Comparison of ENCODE assay signal across 7 cellular contexts in the genomic region with DNA sequence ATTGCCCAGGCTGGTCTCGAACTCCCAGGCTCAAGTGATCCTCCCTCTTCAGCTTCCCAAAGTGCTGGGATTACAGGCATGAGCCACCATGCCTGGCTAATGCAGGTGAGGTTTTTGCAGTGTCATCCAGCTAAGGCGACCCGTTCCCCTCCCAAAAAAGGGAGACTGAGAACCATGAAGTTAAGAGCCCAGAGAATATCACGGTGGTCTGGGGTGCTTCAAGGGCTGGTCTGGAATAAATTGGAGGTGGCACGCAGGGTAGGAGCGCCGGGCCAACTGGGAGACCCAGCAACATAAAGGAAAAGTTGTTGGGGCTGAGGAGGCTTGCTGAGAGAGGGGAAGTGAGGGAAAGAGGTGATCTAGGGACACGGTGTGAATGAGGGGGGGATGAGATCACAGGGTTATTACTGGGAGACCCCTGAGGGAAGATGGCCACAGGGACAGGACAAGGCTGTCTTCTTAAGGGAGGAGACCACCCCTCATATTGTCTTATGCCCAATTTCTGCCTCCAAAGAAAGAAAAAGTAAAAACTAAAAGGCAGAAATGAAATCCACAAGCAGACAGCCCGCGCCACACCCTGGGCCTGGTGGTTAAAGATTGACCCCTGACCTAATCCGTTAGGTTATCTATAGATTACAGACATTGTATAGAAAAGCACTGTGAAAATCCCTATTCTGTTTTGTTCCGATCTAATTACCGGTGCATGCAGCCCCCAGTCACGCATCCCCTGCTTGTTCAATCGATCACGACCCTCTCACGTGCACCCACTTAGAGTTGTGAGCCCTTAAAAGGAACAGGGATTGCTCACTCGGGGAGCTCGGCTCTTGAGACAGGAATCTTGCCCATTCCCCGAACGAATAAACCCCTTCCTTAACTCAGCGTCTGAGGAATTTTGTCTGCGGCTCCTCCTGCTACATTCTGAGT. TPM values are rescaled to one million over a fixed set of nuclear protein-coding genes. Genes with fewer than 3 reads are reported as not detected.
DNase-seq lines count a peak whose midpoint lies in the region; ATAC-seq and TF ChIP-seq lines count a peak whose summit lies in the region.
"Not testable (repeated sequence)": the region's sequence is repeated elsewhere in the genome, so short reads cannot be mapped to it uniquely, and the experiment has no call there.
"Had no signal": no experiment of that assay in that cellular context is flagged by ENCODE, and none has a peak within 500 bp of the region (broad histone marks: within the 10 kb centered on the region; RNA-seq: fewer than 3 reads in every experiment).

No MANE protein-coding gene starts in this region.

- in situ Hi-C loops in HAP-1 (cut with MboI; ENCODE audit: low sequenced_read_pairs) = not testable (repeated sequence)

- peaks cover 14% of the 10 kb centered on the region for H3K4me1 ChIP-seq in HAP-1
- H3K4me1 ChIP-seq in thymus (ENCODE audit: control insufficient read depth, insufficient read depth, low read length) = not testable (repeated sequence)

- H3K27me3 Mint-ChIP-seq in T-cell = peaks cover 22 to 36% of the 10 kb centered on the region in 2 donors
- H3K27me3 Mint-ChIP-seq in activated naive CD8-positive, alpha-beta T cell treated with anti-CD3 and anti-CD28 coated beads for 36 hours = peaks cover 53% of the 10 kb centered on the region
- peaks cover 27 to 33% of the 10 kb centered on the region in 2 donors for H3K27me3 Mint-ChIP-seq in natural killer cell (ENCODE audit: low read depth in 2 of 2)

- not testable (repeated sequence) for H3K9me3 ChIP-seq in HAP-1; thymus (ENCODE audit: control insufficient read depth)

- DNase-seq in HAP-1 (ENCODE audit: low spot score in 2 of 2); T-cell; activated naive CD8-positive, alpha-beta T cell treated with anti-CD3 and anti-CD28 coated beads for 36 hours; fibroblast of villous mesenchyme (ENCODE audit: low read depth); natural killer cell: not testable (repeated sequence)

- H3K36me3 Mint-ChIP-seq in T-cell; activated naive CD8-positive, alpha-beta T cell treated with anti-CD3 and anti-CD28 coated beads for 36 hours; natural killer cell: not testable (repeated sequence)

- H3K36me3 ChIP-seq in HAP-1 (replicated peaks); thymus (ENCODE audit: control insufficient read depth, insufficient read depth): not testable (repeated sequence)

- not testable (repeated sequence) for H3K9me3 Mint-ChIP-seq in T-cell; activated naive CD8-positive, alpha-beta T cell treated with anti-CD3 and anti-CD28 coated beads for 36 hours; natural killer cell

- POLR2A ChIA-PET in T-cell (lab: Charles Lee) = interaction anchor here in 1 of 2 donors (0.6 kb wide), 1 partner anchor 151 kb away, joined by 12 read pairs; no protein-coding TSS in a partner anchor

- not testable (repeated sequence) for ATAC-seq in T-cell (replicated peaks in 1 of 4); natural killer cell

- intact Hi-C loops in natural killer cell (cut with micrococcal nuclease) = not testable (repeated sequence)

- 62% methylated on average over 23 of the region's 23 CpGs for WGBS in thymus

- H3K4me3 ChIP-seq in HAP-1 (peak overlapping the region; percentile 39), fibroblast of villous mesenchyme (ENCODE audit: low read depth, low read length) (peak overlapping the region; percentile 68)
- H3K4me3 ChIP-seq in thymus (ENCODE audit: low read length) = not testable (repeated sequence)

- CTCF ChIA-PET in T-cell (lab: Charles Lee) = not testable (repeated sequence)

- not testable (repeated sequence) for H3K27ac Mint-ChIP-seq in T-cell; activated naive CD8-positive, alpha-beta T cell treated with anti-CD3 and anti-CD28 coated beads for 36 hours
- peak overlapping the region in 1 of 2 donors; percentile 70 for H3K27ac Mint-ChIP-seq in natural killer cell

- not testable (repeated sequence) for TF ChIP-seq CTCF in fibroblast of villous mesenchyme (IDR thresholded peaks at IDR 0.05; ENCODE audit: insufficient read depth, low read depth, low read length); natural killer cell (IDR thresholded peaks at IDR 0.05)

- peak overlapping the region; percentile 18 for H3K27ac ChIP-seq in thymus (ENCODE audit: low read depth)

- H3K4me3 Mint-ChIP-seq in T-cell = peak overlapping the region; percentile 82 to 91 (median 83)
- H3K4me3 Mint-ChIP-seq in activated naive CD8-positive, alpha-beta T cell treated with anti-CD3 and anti-CD28 coated beads for 36 hours = peak overlapping the region; percentile 94
- H3K4me3 Mint-ChIP-seq in natural killer cell = peak overlapping the region; percentile 89

- H3K27me3 ChIP-seq in HAP-1 (ENCODE audit: low read depth); thymus (ENCODE audit: control insufficient read depth, insufficient read depth): not testable (repeated sequence)

- peaks cover 9 to 12% (median 9%) of the 10 kb centered on the region in 3 donors for H3K4me1 Mint-ChIP-seq in T-cell
- H3K4me1 Mint-ChIP-seq in activated naive CD8-positive, alpha-beta T cell treated with anti-CD3 and anti-CD28 coated beads for 36 hours = peaks cover 10% of the 10 kb centered on the region
- H3K4me1 Mint-ChIP-seq in natural killer cell = peaks cover 5 to 11% of the 10 kb centered on the region in 2 donors

RNA-seq across cellular contexts. Expression of a gene that starts 0.6 kb away (rescaled TPM):
- total RNA-seq in T-cell (1 to 10 TPM in 3 of 5 donors, not detected in 2; 2.8 to 8.5 (median 3.9) TPM), fibroblast of villous mesenchyme (1.3 and 2.6 TPM in 2 replicates), natural killer cell (not detected)
- total RNA-seq in activated naive CD8-positive, alpha-beta T cell treated with anti-CD3 and anti-CD28 coated beads for 36 hours = 1 to 10 TPM; 1.5 to 3.0 TPM
- polyA plus RNA-seq in thymus = 249 TPM

RNA-seq across cellular contexts. Expression of a gene that starts 8.2 kb away (rescaled TPM):
- 1 to 10 TPM; 2.0 to 9.5 (median 6.8) TPM for total RNA-seq in T-cell
- under 1 TPM; 0.46 to 0.62 TPM for total RNA-seq in activated naive CD8-positive, alpha-beta T cell treated with anti-CD3 and anti-CD28 coated beads for 36 hours
- total RNA-seq in fibroblast of villous mesenchyme = 9.7 and 16.4 TPM in 2 replicates
- total RNA-seq in natural killer cell = 1 to 10 TPM in 2 of 3 donors, under 1 TPM in 1; 0.45 to 2.7 (median 1.3) TPM
- 334 TPM for polyA plus RNA-seq in thymus

RNA-seq across cellular contexts. Expression of a gene that starts 22.7 kb away (rescaled TPM):
- total RNA-seq in T-cell (10 to 100 TPM; 32.1 to 47.5 (median 41.5) TPM), fibroblast of villous mesenchyme (56.7 and 57.9 TPM in 2 replicates), natural killer cell (10 to 100 TPM; 22.4 to 29.1 (median 23.5) TPM)
- total RNA-seq in activated naive CD8-positive, alpha-beta T cell treated with anti-CD3 and anti-CD28 coated beads for 36 hours = 100 to 1,000 TPM; 235 to 236 TPM
- polyA plus RNA-seq in thymus = 25.6 TPM

RNA-seq across cellular contexts. Expression of a gene that starts 28.3 kb away (rescaled TPM):
- not detected for total RNA-seq in T-cell
- total RNA-seq in activated naive CD8-positive, alpha-beta T cell treated with anti-CD3 and anti-CD28 coated beads for 36 hours = not detected
- not detected in 2 replicates for total RNA-seq in fibroblast of villous mesenchyme
- not detected for total RNA-seq in natural killer cell
- 0.32 TPM for polyA plus RNA-seq in thymus
- total RNA-seq: SK-MEL-5 had no signal

RNA-seq across cellular contexts. Expression of a gene that starts 32.1 kb away (rescaled TPM):
- total RNA-seq in T-cell = under 1 TPM in 2 of 5 donors, not detected in 3; 0.66 to 0.96 TPM
- not detected for total RNA-seq in activated naive CD8-positive, alpha-beta T cell treated with anti-CD3 and anti-CD28 coated beads for 36 hours
- not detected in 2 replicates for total RNA-seq in fibroblast of villous mesenchyme
- total RNA-seq in natural killer cell = not detected
- 12.6 TPM for polyA plus RNA-seq in thymus
